1 cellular context compared by ENCODE assay signal in the genomic region with DNA sequence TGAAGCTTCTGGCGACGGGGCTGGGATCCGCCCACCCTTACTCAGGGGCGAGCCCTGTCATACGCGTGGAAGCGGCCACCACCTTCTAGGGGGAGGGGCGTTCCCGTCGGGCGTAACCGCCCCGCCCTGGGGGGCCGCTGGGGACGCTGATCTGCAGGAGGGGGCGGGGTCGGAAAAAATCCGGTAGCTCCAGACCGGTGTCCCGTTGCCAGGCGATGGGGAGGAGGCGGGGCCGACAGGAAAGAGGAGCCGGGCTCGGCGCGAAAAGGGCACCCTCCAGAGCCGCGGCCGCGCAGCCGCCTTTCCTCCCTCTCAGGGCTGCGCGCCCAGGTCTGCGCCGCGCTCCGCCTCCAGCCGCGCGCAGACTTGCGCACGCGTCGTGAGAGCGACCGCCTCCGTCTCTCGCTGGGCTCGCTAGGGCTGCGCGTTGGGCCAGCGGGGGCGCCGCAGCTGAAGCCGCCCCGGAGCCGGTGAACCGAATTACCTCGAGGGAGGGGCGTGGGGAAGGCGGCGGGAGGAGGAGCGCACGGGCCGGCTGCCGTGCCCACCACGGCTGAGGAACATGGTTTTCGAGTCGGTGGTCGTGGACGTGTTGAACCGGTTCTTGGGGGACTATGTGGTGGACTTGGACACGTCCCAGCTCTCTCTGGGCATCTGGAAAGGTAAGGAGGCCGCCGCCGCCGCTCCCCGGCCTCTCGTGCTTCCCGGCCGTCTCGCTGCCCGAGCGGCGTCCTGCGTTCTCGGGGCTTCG.
TF ChIP-seq lines count a peak whose summit lies in the region.

VPS13A (plus strand) TSS at position 392 of the 751 bp plus-strand sequence; CDS start at position 563, 171 bp downstream.

TF ChIP-seq in HepG2, 621 proteins besides CTCF, POLR2A, EP300 and RAD21 (continued from another document and continues in another):
- TF ChIP-seq E2F5 (CRISPR knock-in tag; conservative IDR thresholded peaks at IDR 0.05) (peak; percentile 72; the same call in 1 of the 2 replicates), ZNF781 (CRISPR knock-in tag; IDR thresholded peaks at IDR 0.05; ENCODE audit: borderline replicate concordance, not compliant biosample characterization) (no peak), CEBPG (CRISPR knock-in tag; IDR thresholded peaks at IDR 0.05) (no peak), ELF3 (CRISPR knock-in tag; IDR thresholded peaks at IDR 0.05) (no peak), ZNF766 (CRISPR knock-in tag; IDR thresholded peaks at IDR 0.05; ENCODE audit: borderline replicate concordance) (peak; percentile 15; the same call in 1 of the 2 replicates), NAIF1 (CRISPR knock-in tag; IDR thresholded peaks at IDR 0.05; ENCODE audit: borderline replicate concordance) (no peak; the same call in 1 of the 2 replicates), ZNF24 (IDR thresholded peaks at IDR 0.05) (no peak), SRY (CRISPR knock-in tag; IDR thresholded peaks at IDR 0.05) (no peak; the same call in 1 of the 2 replicates), ZNF580 (CRISPR knock-in tag; IDR thresholded peaks at IDR 0.05; ENCODE audit: borderline replicate concordance, low read depth) (peak; percentile 40; the same call in 1 of the 2 replicates), KDM3A (CRISPR knock-in tag; IDR thresholded peaks at IDR 0.05; ENCODE audit: low read depth) (peak; percentile 38), SALL2 (CRISPR knock-in tag; IDR thresholded peaks at IDR 0.05) (no peak; the same call in 1 of the 2 replicates), ZHX2 (IDR thresholded peaks at IDR 0.05; ENCODE audit: low read depth) (peak; percentile 30; the same call in 1 of the 2 replicates), ZHX2 (CRISPR knock-in tag; IDR thresholded peaks at IDR 0.05; ENCODE audit: borderline replicate concordance) (no peak), MATR3 (CRISPR knock-in tag; IDR thresholded peaks at IDR 0.05) (no peak), POGK (CRISPR knock-in tag; conservative IDR thresholded peaks at IDR 0.05) (peak; percentile 43), ZNF724P (CRISPR knock-in tag; IDR thresholded peaks at IDR 0.05; ENCODE audit: borderline replicate concordance) (no peak), TGIF2 (CRISPR knock-in tag; IDR thresholded peaks at IDR 0.05) (0 out of 2 replicates have a peak, but pooled peaks have one; percentile 17), ZFY (CRISPR knock-in tag; IDR thresholded peaks at IDR 0.05) (peak; percentile 53), ZSCAN22 (CRISPR knock-in tag; IDR thresholded peaks at IDR 0.05) (no peak), PTBP1 (IDR thresholded peaks at IDR 0.05; ENCODE audit: low read depth, low read length, poor library complexity, severe bottlenecking) (peak; percentile 27), ZNF33A (CRISPR knock-in tag; IDR thresholded peaks at IDR 0.05; ENCODE audit: borderline replicate concordance) (no peak), SOX6 (IDR thresholded peaks at IDR 0.05) (no peak), SOX6 (CRISPR knock-in tag; IDR thresholded peaks at IDR 0.05) (no peak; the same call in 1 of the 2 replicates), BATF2 (CRISPR knock-in tag; IDR thresholded peaks at IDR 0.05) (no peak), ZSCAN20 (CRISPR knock-in tag; IDR thresholded peaks at IDR 0.05; ENCODE audit: borderline replicate concordance) (no peak), BORCS8-MEF2B (CRISPR knock-in tag; IDR thresholded peaks at IDR 0.05) (peak; percentile 9; the same call in 1 of the 2 replicates)
- TF ChIP-seq, protein P1, sequence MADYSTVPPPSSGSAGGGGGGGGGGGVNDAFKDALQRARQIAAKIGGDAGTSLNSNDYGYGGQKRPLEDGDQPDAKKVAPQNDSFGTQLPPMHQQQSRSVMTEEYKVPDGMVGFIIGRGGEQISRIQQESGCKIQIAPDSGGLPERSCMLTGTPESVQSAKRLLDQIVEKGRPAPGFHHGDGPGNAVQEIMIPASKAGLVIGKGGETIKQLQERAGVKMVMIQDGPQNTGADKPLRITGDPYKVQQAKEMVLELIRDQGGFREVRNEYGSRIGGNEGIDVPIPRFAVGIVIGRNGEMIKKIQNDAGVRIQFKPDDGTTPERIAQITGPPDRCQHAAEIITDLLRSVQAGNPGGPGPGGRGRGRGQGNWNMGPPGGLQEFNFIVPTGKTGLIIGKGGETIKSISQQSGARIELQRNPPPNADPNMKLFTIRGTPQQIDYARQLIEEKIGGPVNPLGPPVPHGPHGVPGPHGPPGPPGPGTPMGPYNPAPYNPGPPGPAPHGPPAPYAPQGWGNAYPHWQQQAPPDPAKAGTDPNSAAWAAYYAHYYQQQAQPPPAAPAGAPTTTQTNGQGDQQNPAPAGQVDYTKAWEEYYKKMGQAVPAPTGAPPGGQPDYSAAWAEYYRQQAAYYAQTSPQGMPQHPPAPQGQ (CRISPR knock-in tag; IDR thresholded peaks at IDR 0.05; ENCODE audit: borderline replicate concordance) = no peak
- TF ChIP-seq, protein P2, sequence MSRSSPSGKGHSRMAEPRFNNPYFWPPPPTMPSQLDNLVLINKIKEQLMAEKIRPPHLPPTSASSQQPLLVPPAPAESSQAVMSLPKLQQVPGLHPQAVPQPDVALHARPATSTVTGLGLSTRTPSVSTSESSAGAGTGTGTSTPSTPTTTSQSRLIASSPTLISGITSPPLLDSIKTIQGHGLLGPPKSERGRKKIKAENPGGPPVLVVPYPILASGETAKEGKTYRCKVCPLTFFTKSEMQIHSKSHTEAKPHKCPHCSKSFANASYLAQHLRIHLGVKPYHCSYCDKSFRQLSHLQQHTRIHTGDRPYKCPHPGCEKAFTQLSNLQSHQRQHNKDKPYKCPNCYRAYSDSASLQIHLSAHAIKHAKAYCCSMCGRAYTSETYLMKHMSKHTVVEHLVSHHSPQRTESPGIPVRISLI (CRISPR knock-in tag; IDR thresholded peaks at IDR 0.05; ENCODE audit: borderline replicate concordance) = no peak
- TF ChIP-seq, protein P3, sequence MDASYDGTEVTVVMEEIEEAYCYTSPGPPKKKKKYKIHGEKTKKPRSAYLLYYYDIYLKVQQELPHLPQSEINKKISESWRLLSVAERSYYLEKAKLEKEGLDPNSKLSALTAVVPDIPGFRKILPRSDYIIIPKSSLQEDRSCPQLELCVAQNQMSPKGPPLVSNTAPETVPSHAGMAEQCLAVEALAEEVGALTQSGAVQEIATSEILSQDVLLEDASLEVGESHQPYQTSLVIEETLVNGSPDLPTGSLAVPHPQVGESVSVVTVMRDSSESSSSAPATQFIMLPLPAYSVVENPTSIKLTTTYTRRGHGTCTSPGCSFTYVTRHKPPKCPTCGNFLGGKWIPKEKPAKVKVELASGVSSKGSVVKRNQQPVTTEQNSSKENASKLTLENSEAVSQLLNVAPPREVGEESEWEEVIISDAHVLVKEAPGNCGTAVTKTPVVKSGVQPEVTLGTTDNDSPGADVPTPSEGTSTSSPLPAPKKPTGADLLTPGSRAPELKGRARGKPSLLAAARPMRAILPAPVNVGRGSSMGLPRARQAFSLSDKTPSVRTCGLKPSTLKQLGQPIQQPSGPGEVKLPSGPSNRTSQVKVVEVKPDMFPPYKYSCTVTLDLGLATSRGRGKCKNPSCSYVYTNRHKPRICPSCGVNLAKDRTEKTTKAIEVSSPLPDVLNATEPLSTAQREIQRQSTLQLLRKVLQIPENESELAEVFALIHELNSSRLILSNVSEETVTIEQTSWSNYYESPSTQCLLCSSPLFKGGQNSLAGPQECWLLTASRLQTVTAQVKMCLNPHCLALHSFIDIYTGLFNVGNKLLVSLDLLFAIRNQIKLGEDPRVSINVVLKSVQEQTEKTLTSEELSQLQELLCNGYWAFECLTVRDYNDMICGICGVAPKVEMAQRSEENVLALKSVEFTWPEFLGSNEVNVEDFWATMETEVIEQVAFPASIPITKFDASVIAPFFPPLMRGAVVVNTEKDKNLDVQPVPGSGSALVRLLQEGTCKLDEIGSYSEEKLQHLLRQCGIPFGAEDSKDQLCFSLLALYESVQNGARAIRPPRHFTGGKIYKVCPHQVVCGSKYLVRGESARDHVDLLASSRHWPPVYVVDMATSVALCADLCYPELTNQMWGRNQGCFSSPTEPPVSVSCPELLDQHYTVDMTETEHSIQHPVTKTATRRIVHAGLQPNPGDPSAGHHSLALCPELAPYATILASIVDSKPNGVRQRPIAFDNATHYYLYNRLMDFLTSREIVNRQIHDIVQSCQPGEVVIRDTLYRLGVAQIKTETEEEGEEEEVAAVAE (CRISPR knock-in tag; IDR thresholded peaks at IDR 0.05; ENCODE audit: borderline replicate concordance) = no peak
